In genomic region chr2:208266641-208267335, GRCh38 we compare ENCODE assay signal across 1 cellular context.
TF ChIP-seq lines count a peak whose summit lies in the region.

No MANE protein-coding gene starts in this region.

TF ChIP-seq in IMR-90, 13 proteins besides CTCF, POLR2A, EP300 and RAD21 (continued from another document):
- TF ChIP-seq ELK1 (IDR thresholded peaks at IDR 0.05; ENCODE audit: borderline replicate concordance, low read depth, low read length), result no peak
- TF ChIP-seq CEBPB (IDR thresholded peaks at IDR 0.05; ENCODE audit: low read depth, low read length), result no peak
- no peak for TF ChIP-seq FOS (IDR thresholded peaks at IDR 0.05; ENCODE audit: low read depth, low read length)
- no peak for TF ChIP-seq NFE2L2 (IDR thresholded peaks at IDR 0.05; ENCODE audit: low read depth, low read length)
- TF ChIP-seq RFX5 (IDR thresholded peaks at IDR 0.05; ENCODE audit: low read depth, low read length), result no peak
- TF ChIP-seq BHLHE40 (IDR thresholded peaks at IDR 0.05; ENCODE audit: low read depth, low read length), result no peak
- no peak for TF ChIP-seq MXI1 (IDR thresholded peaks at IDR 0.05; ENCODE audit: borderline replicate concordance, low read depth, low read length)
TF ChIP-seq in IMR-90: peak in this region for 0.
